In genomic region chr15:78623786-78624497, GRCh38 we compare ENCODE assay signal across 30 cellular contexts. TPM values are rescaled to one million over a fixed set of nuclear protein-coding genes. Genes with fewer than 3 reads are reported as not detected.
"Had no signal": no experiment of that assay in that cellular context is flagged by ENCODE, and none has a peak within 500 bp of the region (broad histone marks: within the 10 kb centered on the region; RNA-seq: fewer than 3 reads in every experiment).

No MANE protein-coding gene starts in this region.

- H3K4me3 Mint-ChIP-seq: activated CD4-positive, alpha-beta T cell treated with anti-CD3 and anti-CD28 coated beads, Interleukin-2, amount 10 ng/mL, durations not matched to agents 24 days and 14 days; activated CD8-positive, alpha-beta memory T cell treated with anti-CD3 and anti-CD28 coated beads, Interleukin-2, amount 10 ng/mL, durations not matched to agents 7 days and 5 days; activated naive CD4-positive, alpha-beta T cell treated with anti-CD3 and anti-CD28 coated beads for 36 hours; activated naive CD8-positive, alpha-beta T cell; activated T-helper 17 cell treated with anti-CD3 and anti-CD28 coated beads, Interleukin-2, amount 50 U/mL, for 72 hours; T-helper 1 cell treated with Interleukin-12 subunit alpha and Interleukin-12 subunit beta and Interleukin-4 antibody, amounts not matched to agents 30 μg/mL and 1 μg/mL, for 36 hours; WTC11 had no signal

- H3K9me3 Mint-ChIP-seq: activated CD4-positive, alpha-beta T cell treated with anti-CD3 and anti-CD28 coated beads, Interleukin-2, amount 10 ng/mL, durations not matched to agents 24 days and 14 days; activated naive CD4-positive, alpha-beta T cell treated with anti-CD3 and anti-CD28 coated beads for 36 hours; activated T-helper 17 cell treated with anti-CD3 and anti-CD28 coated beads, Interleukin-2, amount 50 U/mL, for 72 hours; T-helper 1 cell treated with Interleukin-12 subunit alpha and Interleukin-12 subunit beta and Interleukin-4 antibody, amounts not matched to agents 30 μg/mL and 1 μg/mL, for 36 hours; WTC11 had no signal

- H3K36me3 Mint-ChIP-seq: activated CD8-positive, alpha-beta memory T cell treated with anti-CD3 and anti-CD28 coated beads, Interleukin-2, amount 10 ng/mL, durations not matched to agents 7 days and 5 days; activated naive CD8-positive, alpha-beta T cell; WTC11 had no signal

- H3K4me1 Mint-ChIP-seq: activated T-helper 17 cell treated with anti-CD3 and anti-CD28 coated beads, Interleukin-2, amount 50 U/mL, for 72 hours had no signal

- H3K27ac Mint-ChIP-seq: activated CD4-positive, alpha-beta T cell treated with anti-CD3 and anti-CD28 coated beads, Interleukin-2, amount 10 ng/mL, durations not matched to agents 24 days and 14 days; activated CD8-positive, alpha-beta memory T cell treated with anti-CD3 and anti-CD28 coated beads, Interleukin-2, amount 10 ng/mL, durations not matched to agents 7 days and 5 days; activated naive CD4-positive, alpha-beta T cell treated with anti-CD3 and anti-CD28 coated beads for 36 hours; activated naive CD8-positive, alpha-beta T cell; activated T-helper 17 cell treated with anti-CD3 and anti-CD28 coated beads, Interleukin-2, amount 50 U/mL, for 72 hours; T-helper 1 cell treated with Interleukin-12 subunit alpha and Interleukin-12 subunit beta and Interleukin-4 antibody, amounts not matched to agents 30 μg/mL and 1 μg/mL, for 36 hours; WTC11 had no signal

- H3K4me3 ChIP-seq: Peyer's patch, SJSA1 had no signal

- H3K9me3 ChIP-seq: Peyer's patch, SJSA1 had no signal

- H3K36me3 ChIP-seq: brain microvascular endothelial cell, Peyer's patch, SJSA1 had no signal

- H3K27ac ChIP-seq: brain microvascular endothelial cell, Peyer's patch, RWPE1, SJSA1 had no signal

- ATAC-seq: activated CD8-positive, alpha-beta memory T cell treated with anti-CD3 and anti-CD28 coated beads, Interleukin-2, amount 10 ng/mL, durations not matched to agents 7 days and 5 days; activated T-helper 17 cell treated with anti-CD3 and anti-CD28 coated beads, Interleukin-2, amount 50 U/mL, for 72 hours; WTC11 had no signal

- DNase-seq: activated CD4-positive, alpha-beta T cell treated with anti-CD3 and anti-CD28 coated beads, Interleukin-2, amount 10 ng/mL, durations not matched to agents 24 days and 14 days; activated CD4-positive, alpha-beta T cell treated with anti-CD3 and anti-CD28 coated beads, Interleukin-2, amount 50 U/mL, for 48 hours; activated CD4-positive, CD25-positive, alpha-beta regulatory T cell treated with anti-CD3 and anti-CD28 coated beads, Interleukin-2, amount 50 U/mL, for 72 hours; activated CD8-positive, alpha-beta memory T cell treated with anti-CD3 and anti-CD28 coated beads, Interleukin-2, amount 10 ng/mL, durations not matched to agents 7 days and 5 days; activated gamma-delta T cell; activated naive CD4-positive, alpha-beta T cell treated with anti-CD3 and anti-CD28 coated beads for 36 hours; activated T-cell treated with anti-CD3 and anti-CD28 coated beads, Interleukin-2, amount 50 U/mL, for 48 hours; amygdala; brain microvascular endothelial cell; cerebellar nuclear complex; KG1; MV-4-11; NCI-H1092 treated with DMSO at 0.1 percent for 48 hours; NCI-H1417 treated with DMSO at 0.1 percent for 48 hours; NCI-H1694; NCI-H2029 treated with DMSO at 0.1 percent for 48 hours; NCI-H510A treated with DMSO at 0.1 percent for 48 hours; NCI-H69; NK-92 treated with Interleukin-12 subunit alpha and Interleukin-12 subunit beta, amount 100 ng/mL, for 24 hours; Peyer's patch; SHP77; T-helper 9 cell had no signal

RNA-seq across cellular contexts. Expression of gene CHRNA3, which starts 3.1 kb away (rescaled TPM):
- total RNA-seq: activated CD4-positive, alpha-beta T cell treated with anti-CD3 and anti-CD28 coated beads, Interleukin-2, amount 10 ng/mL, durations not matched to agents 24 days and 14 days; activated CD8-positive, alpha-beta memory T cell treated with anti-CD3 and anti-CD28 coated beads, Interleukin-2, amount 10 ng/mL, durations not matched to agents 7 days and 5 days; activated naive CD4-positive, alpha-beta T cell treated with anti-CD3 and anti-CD28 coated beads for 36 hours; activated T-helper 17 cell treated with anti-CD3 and anti-CD28 coated beads, Interleukin-2, amount 50 U/mL, for 72 hours; MCF 10A; SJSA1 had no signal

RNA-seq across cellular contexts. Expression of gene CHRNB4, which starts 17.1 kb away (rescaled TPM):
- total RNA-seq: activated CD4-positive, alpha-beta T cell treated with anti-CD3 and anti-CD28 coated beads, Interleukin-2, amount 10 ng/mL, durations not matched to agents 24 days and 14 days; activated CD8-positive, alpha-beta memory T cell treated with anti-CD3 and anti-CD28 coated beads, Interleukin-2, amount 10 ng/mL, durations not matched to agents 7 days and 5 days; activated naive CD4-positive, alpha-beta T cell treated with anti-CD3 and anti-CD28 coated beads for 36 hours; activated T-helper 17 cell treated with anti-CD3 and anti-CD28 coated beads, Interleukin-2, amount 50 U/mL, for 72 hours; cardiac septum; MCF 10A; Peyer's patch; SJSA1 had no signal
